ENCODE assay signal across 21 cellular contexts in the genomic region with DNA sequence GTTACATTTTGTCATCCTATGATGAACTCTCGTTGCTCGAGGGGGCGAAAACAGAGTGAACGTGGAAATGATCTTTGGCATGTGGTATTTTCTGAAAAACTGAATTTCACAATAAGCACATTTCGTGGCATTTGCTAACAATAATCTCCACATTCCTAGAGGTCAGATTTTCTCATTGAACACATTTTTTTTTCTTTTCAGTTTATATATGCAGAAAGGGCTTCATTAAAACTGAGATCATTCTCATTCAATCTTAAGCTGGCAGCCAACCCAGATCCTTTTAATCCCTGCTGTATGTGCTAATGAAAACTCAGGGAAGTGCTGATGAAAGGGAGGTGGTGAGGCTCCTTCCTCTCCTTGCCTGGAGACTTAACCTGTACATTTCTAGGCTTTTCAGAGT. TPM values are rescaled to one million over a fixed set of nuclear protein-coding genes. Genes with fewer than 3 reads are reported as not detected.
DNase-seq lines count a peak whose midpoint lies in the region; ATAC-seq and TF ChIP-seq lines count a peak whose summit lies in the region.
"Had no signal": no experiment of that assay in that cellular context is flagged by ENCODE, and none has a peak within 500 bp of the region (broad histone marks: within the 10 kb centered on the region; RNA-seq: fewer than 3 reads in every experiment).

No MANE protein-coding gene starts in this region.

- DNase-seq in EL (peak; percentile 84), NCI-H226 (peak; percentile 13), endodermal cell (no peak), trophoblast cell (peak; percentile 30 to 74), HUDEP-2 (lab: John Stamatoyannopoulos, UW; ENCODE audit: unreplicated experiment in 76 of 76) (no peak)
- DNase-seq in activated CD8-positive, alpha-beta memory T cell treated with anti-CD3 and anti-CD28 coated beads, Interleukin-2, amount 10 ng/mL, durations not matched to agents 7 days and 5 days: no peak
- DNase-seq: activated CD8-positive, alpha-beta T cell treated with anti-CD3 and anti-CD28 coated beads, Interleukin-2, amount 10 ng/mL, durations not matched to agents 7 days and 5 days; DMS79 treated with DMSO at 0.1 percent for 48 hours; hypothalamus; midbrain; NCI-H1092 treated with DMSO at 0.1 percent for 48 hours; NCI-H748 treated with DMSO at 0.1 percent for 48 hours; PC-9; right cardiac atrium had no signal

- no peak overlapping the region for H2BK12ac ChIP-seq in trophoblast cell (ENCODE audit: low read length)

- H4K8ac ChIP-seq in trophoblast cell (ENCODE audit: low read depth, low read length): no peak overlapping the region

- H3K27me3 Mint-ChIP-seq in endodermal cell (ENCODE audit: insufficient read depth): peaks cover 34% of the 10 kb centered on the region
- H3K27me3 Mint-ChIP-seq in activated CD8-positive, alpha-beta memory T cell treated with anti-CD3 and anti-CD28 coated beads, Interleukin-2, amount 10 ng/mL, durations not matched to agents 7 days and 5 days: no peaks in the 10 kb centered on the region

- no peak overlapping the region for H3K4ac ChIP-seq in trophoblast cell (ENCODE audit: low read depth, low read length)

- H4K12ac ChIP-seq in trophoblast cell (ENCODE audit: low read depth, low read length): no peak overlapping the region

- H3K4me3 Mint-ChIP-seq in endodermal cell: no peak overlapping the region
- H3K4me3 Mint-ChIP-seq in activated CD8-positive, alpha-beta memory T cell treated with anti-CD3 and anti-CD28 coated beads, Interleukin-2, amount 10 ng/mL, durations not matched to agents 7 days and 5 days: no peak overlapping the region
- H3K4me3 Mint-ChIP-seq: activated CD8-positive, alpha-beta T cell treated with anti-CD3 and anti-CD28 coated beads, Interleukin-2, amount 10 ng/mL, durations not matched to agents 7 days and 5 days had no signal

- H3K36me3 ChIP-seq in endodermal cell (ENCODE audit: control insufficient read depth, insufficient read depth, low read length) (no peaks in the 10 kb centered on the region), trophoblast cell (ENCODE audit: control insufficient read depth in 1 of 2, insufficient read depth in 2 of 2, low read length in 2 of 2) (no peaks in the 10 kb centered on the region)
- H3K36me3 ChIP-seq: ascending aorta, neutrophil, suprapubic skin had no signal

- WGBS in endodermal cell (ENCODE audit: insufficient coverage in 1 of 2, insufficient read length in 1 of 2), 2 experiments: 84 to 87% methylated on average over 2 to 5 of the region's 5 CpGs
- no CpG with 5 or more reads among the region's 5 CpGs for WGBS in trophoblast cell (ENCODE audit: extremely low coverage, insufficient coverage, insufficient read length)

- CTCF ChIA-PET in activated CD8-positive, alpha-beta memory T cell treated with anti-CD3 and anti-CD28 coated beads, Interleukin-2, amount 10 ng/mL, durations not matched to agents 7 days and 5 days (lab: Charles Lee): no interaction called here

- H4K91ac ChIP-seq in trophoblast cell (ENCODE audit: low read depth, low read length): no peak overlapping the region

- H2BK120ac ChIP-seq in trophoblast cell (ENCODE audit: insufficient read depth, low read length, poor library complexity): no peak overlapping the region

- H3K4me1 ChIP-seq in endodermal cell (ENCODE audit: control insufficient read depth, insufficient read depth, low read length) (peaks cover 5% of the 10 kb centered on the region), trophoblast cell (ENCODE audit: control insufficient read depth in 1 of 2, insufficient read depth in 2 of 2, low read length in 2 of 2) (no peaks in the 10 kb centered on the region)
- H3K4me1 ChIP-seq: ascending aorta had no signal

- H3K27ac Mint-ChIP-seq in endodermal cell: peak overlapping the region; percentile 52
- H3K27ac Mint-ChIP-seq in activated CD8-positive, alpha-beta memory T cell treated with anti-CD3 and anti-CD28 coated beads, Interleukin-2, amount 10 ng/mL, durations not matched to agents 7 days and 5 days: no peak overlapping the region
- H3K27ac Mint-ChIP-seq: activated CD8-positive, alpha-beta T cell treated with anti-CD3 and anti-CD28 coated beads, Interleukin-2, amount 10 ng/mL, durations not matched to agents 7 days and 5 days had no signal

- H3K27me3 ChIP-seq in endodermal cell (ENCODE audit: control insufficient read depth, insufficient read depth, low read length, poor library complexity, severe bottlenecking) (peaks cover 29% of the 10 kb centered on the region), trophoblast cell (ENCODE audit: insufficient read depth, low read length) (no peaks in the 10 kb centered on the region)
- H3K27me3 ChIP-seq: ascending aorta, neutrophil, suprapubic skin had no signal

- H3K4me3 ChIP-seq in endodermal cell (ENCODE audit: low read length) (no peak overlapping the region), trophoblast cell (ENCODE audit: low read depth, low read length) (no peak overlapping the region)
- H3K4me3 ChIP-seq: ascending aorta, K562, PC-9, suprapubic skin had no signal

- H2AK5ac ChIP-seq in trophoblast cell (ENCODE audit: low read length): no peak overlapping the region

- no peak overlapping the region for H2AFZ ChIP-seq in trophoblast cell (ENCODE audit: insufficient read depth, low read length, poor library complexity)
- H2AFZ ChIP-seq: PC-9 had no signal

- H3K4me2 ChIP-seq in trophoblast cell (ENCODE audit: low read length): no peak overlapping the region
- H3K4me2 ChIP-seq: PC-9 had no signal

- no peak overlapping the region for H3K18ac ChIP-seq in trophoblast cell (ENCODE audit: low read length)

- no peak overlapping the region for H3K27ac ChIP-seq in endodermal cell (ENCODE audit: low read depth, low read length)
- H3K27ac ChIP-seq in trophoblast cell (ENCODE audit: low read depth, low read length): no peak overlapping the region
- H3K27ac ChIP-seq: ascending aorta, C4-2B, neutrophil, PC-9, suprapubic skin had no signal

- H3K79me2 ChIP-seq in trophoblast cell (ENCODE audit: control insufficient read depth, insufficient read depth, low read length, poor library complexity): no peaks in the 10 kb centered on the region

- peak overlapping the region; percentile 12 for H3K23ac ChIP-seq in trophoblast cell (ENCODE audit: low read length)

- no peaks in the 10 kb centered on the region for H3K9me3 ChIP-seq in endodermal cell (ENCODE audit: control insufficient read depth, low read length)
- no peaks in the 10 kb centered on the region for H3K9me3 ChIP-seq in trophoblast cell (ENCODE audit: insufficient read depth, low read depth, low read length)
- H3K9me3 ChIP-seq: ascending aorta, neutrophil, suprapubic skin had no signal

- H3K9ac ChIP-seq in endodermal cell (ENCODE audit: extremely low read depth, low read length, poor library complexity, severe bottlenecking) (no peak overlapping the region), trophoblast cell (ENCODE audit: low read length) (no peak overlapping the region)

- peaks cover 19% of the 10 kb centered on the region for H3K4me1 Mint-ChIP-seq in endodermal cell
- H3K4me1 Mint-ChIP-seq in activated CD8-positive, alpha-beta memory T cell treated with anti-CD3 and anti-CD28 coated beads, Interleukin-2, amount 10 ng/mL, durations not matched to agents 7 days and 5 days: peaks cover 37% of the 10 kb centered on the region

- H3K79me1 ChIP-seq in trophoblast cell (ENCODE audit: low read length): no peaks in the 10 kb centered on the region

- ATAC-seq in HG02623 (IDR thresholded peaks at IDR 0.05; ENCODE audit: unreplicated experiment): no peak
- no peak for ATAC-seq in activated CD8-positive, alpha-beta memory T cell treated with anti-CD3 and anti-CD28 coated beads, Interleukin-2, amount 10 ng/mL, durations not matched to agents 7 days and 5 days
- ATAC-seq: activated CD8-positive, alpha-beta T cell treated with anti-CD3 and anti-CD28 coated beads, Interleukin-2, amount 10 ng/mL, durations not matched to agents 7 days and 5 days; esophagus mucosa; K562; right cardiac atrium had no signal

- TF ChIP-seq CTCF in endodermal cell (conservative IDR thresholded peaks at IDR 0.05): no peak

- H3K14ac ChIP-seq in trophoblast cell (ENCODE audit: low read length): no peak overlapping the region

- H3K9me3 Mint-ChIP-seq in endodermal cell: no peaks in the 10 kb centered on the region
- no peaks in the 10 kb centered on the region for H3K9me3 Mint-ChIP-seq in activated CD8-positive, alpha-beta memory T cell treated with anti-CD3 and anti-CD28 coated beads, Interleukin-2, amount 10 ng/mL, durations not matched to agents 7 days and 5 days (ENCODE audit: low read depth)

- no peaks in the 10 kb centered on the region for H3K36me3 Mint-ChIP-seq in endodermal cell (ENCODE audit: low read depth)
- peaks cover 7% of the 10 kb centered on the region for H3K36me3 Mint-ChIP-seq in activated CD8-positive, alpha-beta memory T cell treated with anti-CD3 and anti-CD28 coated beads, Interleukin-2, amount 10 ng/mL, durations not matched to agents 7 days and 5 days

- no peak overlapping the region for H2BK5ac ChIP-seq in trophoblast cell (ENCODE audit: low read depth, low read length, poor library complexity)

RNA-seq across cellular contexts. Expression of gene PRKCA, which starts 52.6 kb away (rescaled TPM):
- 10 to 100 TPM in 1 of 2 donors, 1 to 10 TPM in 1; 8.7 to 14.6 TPM for total RNA-seq in endodermal cell
- polyA plus RNA-seq in endodermal cell (2013, experiment 1 of 2): 8.0 TPM
- polyA plus RNA-seq in endodermal cell (2013, experiment 2 of 2): 8.9 TPM
- polyA plus RNA-seq in trophoblast cell (2013): 1.2 and 1.3 TPM in 2 replicates
- 10 to 100 TPM; 63.1 to 68.9 TPM for total RNA-seq in activated CD8-positive, alpha-beta memory T cell treated with anti-CD3 and anti-CD28 coated beads, Interleukin-2, amount 10 ng/mL, durations not matched to agents 7 days and 5 days

Comparison
In these comparisons a context has a peak if more than half of its experiments do, and no peak if none do; other contexts are left out.
1. DNase-seq: peak in EL (single experiment), NCI-H226 (single experiment) and trophoblast cell (2 of 2); none in endodermal cell (single experiment), HUDEP-2 (0 of 76) and activated CD8-positive, alpha-beta memory T cell treated with anti-CD3 and anti-CD28 coated beads, Interleukin-2, amount 10 ng/mL, durations not matched to agents 7 days and 5 days (single experiment).
2. RNA of gene PRKCA, which starts 52.6 kb away (total RNA-seq): 63.1 to 68.9 TPM in activated CD8-positive, alpha-beta memory T cell treated with anti-CD3 and anti-CD28 coated beads, Interleukin-2, amount 10 ng/mL, durations not matched to agents 7 days and 5 days; 8.7 to 14.6 TPM in endodermal cell; every median in the first group is over 4 times any median in the second.